In genomic region chr10:931326-932318, GRCh38 we compare ENCODE assay signal across 1 cellular context.
TF ChIP-seq lines count a peak whose summit lies in the region.

Gene LARP4B, minus strand, starts transcription at chr10:931705. Its CDS starts 45,984 bp downstream, at chr10:885721.

TF ChIP-seq in HEK293, 187 proteins besides CTCF, POLR2A, EP300 and RAD21 (continued from another document):
- TF ChIP-seq ZBTB49 (tag by site-specific recombination; IDR thresholded peaks at IDR 0.05; ENCODE audit: low read depth) (no peak), PRDM10 (tag by site-specific recombination; IDR thresholded peaks at IDR 0.05) (no peak), ZNF555 (tag by site-specific recombination; conservative IDR thresholded peaks at IDR 0.05) (no peak), SP2 (tag by site-specific recombination; IDR thresholded peaks at IDR 0.05) (peak; percentile 83), ATF2 (tag by site-specific recombination; IDR thresholded peaks at IDR 0.05; ENCODE audit: low read depth) (0 out of 2 replicates have a peak, but pooled peaks have one; percentile 27), ZNF623 (tag by site-specific recombination; IDR thresholded peaks at IDR 0.05) (no peak), IKZF3 (tag by site-specific recombination; IDR thresholded peaks at IDR 0.05) (no peak), ZNF221 (tag by site-specific recombination; IDR thresholded peaks at IDR 0.05; ENCODE audit: borderline replicate concordance) (no peak), ZNF629 (tag by site-specific recombination; IDR thresholded peaks at IDR 0.05) (peak; percentile 64), ZNF335 (tag by site-specific recombination; conservative IDR thresholded peaks at IDR 0.05) (peak; percentile 93)
